ENCODE assay signal across 14 cellular contexts in genomic region chr21:36337099-36337509, GRCh38. TPM values are rescaled to one million over a fixed set of nuclear protein-coding genes. Genes with fewer than 3 reads are reported as not detected.
A peak's percentile ranks its signal among the peaks of the same experiment; 100 is the strongest.
DNase-seq lines count a peak whose midpoint lies in the region; FAIRE-seq and TF ChIP-seq lines count a peak whose summit lies in the region.
"Had no signal": no experiment of that assay in that cellular context is flagged by ENCODE, and none has a peak within 500 bp of the region (broad histone marks: within the 10 kb centered on the region; RNA-seq: fewer than 3 reads in every experiment).

No MANE protein-coding gene starts in this region.

- peaks cover 60% of the 10 kb centered on the region for H3K36me3 ChIP-seq in effector memory CD4-positive, alpha-beta T cell (ENCODE audit: control insufficient read depth, insufficient read depth, low read length)

- H3K4me1 ChIP-seq in effector memory CD4-positive, alpha-beta T cell (ENCODE audit: control insufficient read depth, insufficient read depth, low read length, poor library complexity, severe bottlenecking) = no peaks in the 10 kb centered on the region
- H3K4me1 ChIP-seq: BLaER1 treated with 17β-estradiol and CSF1 and Interleukin-3, amounts not matched to agents 10 nM and 100 nM; body of pancreas had no signal

- TF ChIP-seq CTCF in choroid plexus epithelial cell (conservative IDR thresholded peaks at IDR 0.05; ENCODE audit: low read depth, low read length) = no peak

- H3K4me3 ChIP-seq in choroid plexus epithelial cell (ENCODE audit: low read depth, low read length) = no peak overlapping the region
- no peak overlapping the region for H3K4me3 ChIP-seq in effector memory CD4-positive, alpha-beta T cell (ENCODE audit: insufficient read depth, low read depth, low read length, poor library complexity, severe bottlenecking)
- H3K4me3 ChIP-seq: BLaER1 treated with 17β-estradiol and CSF1 and Interleukin-3, amounts not matched to agents 10 nM and 100 nM; body of pancreas had no signal

- H3K27me3 ChIP-seq in effector memory CD4-positive, alpha-beta T cell (replicated peaks; ENCODE audit: control insufficient read depth, insufficient read depth, low read length, poor library complexity, severe bottlenecking) = no peaks in the 10 kb centered on the region
- H3K27me3 ChIP-seq: BLaER1 treated with 17β-estradiol and CSF1 and Interleukin-3, amounts not matched to agents 10 nM and 100 nM; body of pancreas had no signal

- no peaks in the 10 kb centered on the region for H3K9me3 ChIP-seq in effector memory CD4-positive, alpha-beta T cell (ENCODE audit: control insufficient read depth, low read length)
- H3K9me3 ChIP-seq: BLaER1 treated with 17β-estradiol and CSF1 and Interleukin-3, amounts not matched to agents 10 nM and 100 nM; body of pancreas had no signal

- DNase-seq in AG08396 (ENCODE audit: low spot score) (peak; percentile 40), LHCN-M2 (ENCODE audit: low read depth) (peak; percentile 57), choroid plexus epithelial cell (ENCODE audit: low read depth) (peak; percentile 79), myocyte (ENCODE audit: low read depth) (peak; percentile 28), urothelium cell line (ENCODE audit: low spot score) (no peak), amniotic stem cell (lab: John Stamatoyannopoulos, UW) (no peak), NCI-H2227 treated with DMSO at 0.1 percent for 48 hours (lab: John Stamatoyannopoulos, UW) (no peak)
- no peak for DNase-seq in effector memory CD4-positive, alpha-beta T cell
- DNase-seq: body of pancreas; left cardiac atrium; NCI-H446; stimulated activated CD8-positive, alpha-beta memory T cell treated with anti-CD3 and anti-CD28 coated beads, Interleukin-4, amount 100 ng/mL, for 48 hours had no signal

- FAIRE-seq in urothelium cell line (lab: Jason Lieb, UNC) = no peak
- FAIRE-seq: G401.6 had no signal

- no peak overlapping the region for H3K27ac ChIP-seq in effector memory CD4-positive, alpha-beta T cell (ENCODE audit: insufficient read depth, low read length, poor library complexity, severe bottlenecking)
- H3K27ac ChIP-seq: BLaER1 treated with 17β-estradiol and CSF1 and Interleukin-3, amounts not matched to agents 10 nM and 100 nM; body of pancreas had no signal

RNA-seq across cellular contexts. Expression of gene MORC3, which starts 17.1 kb away (rescaled TPM):
- total RNA-seq in LHCN-M2 (2014; rRNA removed) = 17.9 and 20.0 TPM in 2 replicates
- polyA plus RNA-seq in LHCN-M2 (2012) = 5.0 TPM
- 31.5 and 37.0 TPM in 2 replicates for total RNA-seq in myocyte
- 7.7 TPM for polyA plus RNA-seq in myocyte (2012)

RNA-seq across cellular contexts. Expression of gene CHAF1B, which starts 48.1 kb away (rescaled TPM):
- total RNA-seq in LHCN-M2 (2014; rRNA removed) = 9.0 and 9.9 TPM in 2 replicates
- 6.5 TPM for polyA plus RNA-seq in LHCN-M2 (2012)
- 0.67 and 1.3 TPM in 2 replicates for total RNA-seq in myocyte
- polyA plus RNA-seq in myocyte (2012) = 0.88 TPM

Comparison
In these comparisons a context has a peak if more than half of its experiments do, and no peak if none do; other contexts are left out.
1. DNase-seq: peak in AG08396 (single experiment), LHCN-M2 (single experiment), choroid plexus epithelial cell (single experiment) and myocyte (single experiment); none in effector memory CD4-positive, alpha-beta T cell (0 of 3), urothelium cell line (single experiment), amniotic stem cell (single experiment) and NCI-H2227 treated with DMSO at 0.1 percent for 48 hours (single experiment).